17 cellular contexts compared by ENCODE assay signal in the genomic region with DNA sequence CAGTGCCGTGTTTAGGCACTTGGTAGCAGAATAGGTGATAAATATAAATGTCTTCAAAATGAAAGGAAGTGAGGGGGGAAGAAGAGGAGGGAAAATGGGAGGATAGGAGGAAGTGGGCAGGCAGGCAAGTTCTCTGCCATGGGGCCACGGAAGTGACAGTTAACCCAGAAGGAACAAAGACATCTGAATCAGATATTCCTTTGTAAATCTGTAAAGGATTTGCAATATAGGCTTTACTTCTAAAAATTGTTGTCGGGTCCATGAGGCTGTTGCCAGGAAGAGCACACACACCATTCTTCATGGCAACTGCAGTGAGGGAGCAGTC. TPM values are rescaled to one million over a fixed set of nuclear protein-coding genes. Genes with fewer than 3 reads are reported as not detected.
A peak's percentile ranks its signal among the peaks of the same experiment; 100 is the strongest.
DNase-seq lines count a peak whose midpoint lies in the region; ATAC-seq, FAIRE-seq and TF ChIP-seq lines count a peak whose summit lies in the region.
"Had no signal": no experiment of that assay in that cellular context is flagged by ENCODE, and none has a peak within 500 bp of the region (broad histone marks: within the 10 kb centered on the region; RNA-seq: fewer than 3 reads in every experiment).

No MANE protein-coding gene starts in this region.

- H3K9me3 ChIP-seq in colonic mucosa = no peaks in the 10 kb centered on the region
- H3K9me3 ChIP-seq: mucosa of descending colon, testis had no signal

- no peaks in the 10 kb centered on the region for H3K36me3 ChIP-seq in colonic mucosa

- no peak overlapping the region for H3K4me3 ChIP-seq in colonic mucosa
- H3K4me3 ChIP-seq: mucosa of descending colon, testis had no signal

- intact Hi-C loops in colonic mucosa (cut with DNase I) = no loop called here

- H3K4me3 Mint-ChIP-seq in chondrocyte (ENCODE audit: unreplicated experiment) (no peak overlapping the region), progenitor cell of endocrine pancreas (ENCODE audit: low read depth) (no peak overlapping the region)
- H3K4me3 Mint-ChIP-seq: CD8-positive, alpha-beta memory T cell; T-cell had no signal

- peak overlapping the region; percentile 97 for H3K27ac Mint-ChIP-seq in chondrocyte (ENCODE audit: unreplicated experiment)
- peak overlapping the region; percentile 91 for H3K27ac Mint-ChIP-seq in progenitor cell of endocrine pancreas
- H3K27ac Mint-ChIP-seq: T-cell had no signal

- no peak for FAIRE-seq in GM12891 (lab: Jason Lieb, UNC)
- FAIRE-seq in D721Med (lab: Jason Lieb, UNC) = no peak

- DNase-seq in GM12891 (ENCODE audit: insufficient read length, low spot score) (no peak), Kasumi-1 (lab: John Stamatoyannopoulos, UW) (peak; percentile 87 to 92), chondrocyte (ENCODE audit: low spot score) (no peak), progenitor cell of endocrine pancreas (ENCODE audit: low spot score, unreplicated experiment) (no peak), D721Med (ENCODE audit: insufficient read length, low spot score) (no peak), colonic mucosa (no peak)
- DNase-seq: activated gamma-delta T cell; CD8-positive, alpha-beta memory T cell; Karpas-422; mucosa of descending colon; NCI-H2081 treated with DMSO at 0.1 percent for 48 hours; NK-92 treated with Interleukin-12 subunit alpha and Interleukin-12 subunit beta, amount 100 ng/mL, for 24 hours; T-cell had no signal

- no peaks in the 10 kb centered on the region for H3K27me3 ChIP-seq in colonic mucosa
- H3K27me3 ChIP-seq: testis had no signal

- no peak overlapping the region for H3K9ac ChIP-seq in colonic mucosa (ENCODE audit: low read depth in 2 of 2, low read length in 2 of 2)

- H3K4me1 ChIP-seq in colonic mucosa = no peaks in the 10 kb centered on the region

- H3K4me1 Mint-ChIP-seq in chondrocyte (ENCODE audit: low read depth) = peaks cover 25% of the 10 kb centered on the region
- H3K4me1 Mint-ChIP-seq in progenitor cell of endocrine pancreas (ENCODE audit: low read depth) = peaks cover 7% of the 10 kb centered on the region

- no peak for TF ChIP-seq POLR2A in GM12891 (IDR thresholded peaks at IDR 0.05; ENCODE audit: low read depth, low read length)

- H3K36me3 Mint-ChIP-seq in chondrocyte (ENCODE audit: low read depth) (peaks cover 4% of the 10 kb centered on the region), progenitor cell of endocrine pancreas (ENCODE audit: insufficient read depth) (peaks cover 4% of the 10 kb centered on the region)
- H3K36me3 Mint-ChIP-seq: CD8-positive, alpha-beta memory T cell; T-cell had no signal

- no peak overlapping the region for H3K27ac ChIP-seq in colonic mucosa
- H3K27ac ChIP-seq: testis had no signal

- H3K9me3 Mint-ChIP-seq in chondrocyte (ENCODE audit: low read depth) (peaks cover 11% of the 10 kb centered on the region), progenitor cell of endocrine pancreas (ENCODE audit: low read depth) (peaks cover 10% of the 10 kb centered on the region)

- TF ChIP-seq CTCF in chondrocyte (IDR thresholded peaks at IDR 0.05) (no peak), progenitor cell of endocrine pancreas (IDR thresholded peaks at IDR 0.05; ENCODE audit: unreplicated experiment) (no peak), D721Med (IDR thresholded peaks at IDR 0.05; ENCODE audit: insufficient read depth, missing control alignments) (no peak), colonic mucosa (IDR thresholded peaks at IDR 0.05) (no peak)

- ATAC-seq in HG03135 (IDR thresholded peaks at IDR 0.05; ENCODE audit: unreplicated experiment) = no peak
- ATAC-seq: mucosa of descending colon, T-cell had no signal

- H3K27me3 Mint-ChIP-seq in chondrocyte (ENCODE audit: low read depth) (no peaks in the 10 kb centered on the region), progenitor cell of endocrine pancreas (peaks cover 6% of the 10 kb centered on the region)

TF ChIP-seq in GM12891, 5 proteins besides CTCF, POLR2A, EP300 and RAD21:
- TF ChIP-seq SPI1 (IDR thresholded peaks at IDR 0.05; ENCODE audit: low read depth, low read length) (peak; percentile 22; the same call in 1 of the 2 replicates), POLR2AphosphoS5 (IDR thresholded peaks at IDR 0.05; ENCODE audit: low read depth, low read length) (no peak)

RNA-seq across cellular contexts. Expression of gene RASSF4, which starts 23.7 kb away (rescaled TPM):
- polyA plus RNA-seq in GM12891 (2012; ENCODE audit: low read depth, missing spikeins) = 41.3 TPM
- total RNA-seq in chondrocyte (24.6 to 37.8 TPM (median 35.9 TPM) in 3 replicates), progenitor cell of endocrine pancreas (21.2 and 23.0 TPM in 2 replicates), colonic mucosa (10 to 100 TPM; 13.1 to 19.9 TPM)

RNA-seq across cellular contexts. Expression of gene TMEM72, which starts 24.8 kb away (rescaled TPM):
- polyA plus RNA-seq in GM12891 (2012; ENCODE audit: low read depth, missing spikeins) = not detected
- total RNA-seq in chondrocyte (not detected in 3 replicates), progenitor cell of endocrine pancreas (0.93 and 1.5 TPM in 2 replicates), colonic mucosa (10 to 100 TPM; 14.5 to 17.6 TPM)
- total RNA-seq: cardiac septum; CD8-positive, alpha-beta memory T cell had no signal
- polyA plus RNA-seq: CD8-positive, alpha-beta memory T cell; esophagus had no signal

RNA-seq across cellular contexts. Expression of gene DEPP1, which starts 42.7 kb away (rescaled TPM):
- polyA plus RNA-seq in GM12891 (2012; ENCODE audit: low read depth, missing spikeins) = 2.6 TPM
- total RNA-seq in chondrocyte (9.4 to 105 TPM (median 105 TPM) in 3 replicates), progenitor cell of endocrine pancreas (13.9 and 16.6 TPM in 2 replicates), colonic mucosa (10 to 100 TPM; 11.1 to 20.2 TPM)
- polyA plus RNA-seq: CD8-positive, alpha-beta memory T cell had no signal

Comparison
In these comparisons a context has a peak if more than half of its experiments do, and no peak if none do; other contexts are left out.
1. DNase-seq: peak in Kasumi-1 (2 of 2); none in GM12891 (single experiment), chondrocyte (single experiment), progenitor cell of endocrine pancreas (single experiment), D721Med (single experiment) and colonic mucosa (single experiment).